ENCODE assay signal across 8 cellular contexts in genomic region chr5:150458819-150459557, GRCh38. TPM values are rescaled to one million over a fixed set of nuclear protein-coding genes. Genes with fewer than 3 reads are reported as not detected.
A peak's percentile ranks its signal among the peaks of the same experiment; 100 is the strongest.
DNase-seq lines count a peak whose midpoint lies in the region; ATAC-seq and TF ChIP-seq lines count a peak whose summit lies in the region.

No MANE protein-coding gene starts in this region.

- no peaks in the 10 kb centered on the region for H3K9me3 Mint-ChIP-seq in Caco-2 (ENCODE audit: unreplicated experiment)
- no peaks in the 10 kb centered on the region for H3K9me3 Mint-ChIP-seq in activated T-helper 2 cell treated with anti-CD3 and anti-CD28 coated beads, Interferon-gamma antibody, Interleukin-2, Interleukin-4, amounts not matched to agents 10 μg/mL and 5 μg/mL and 100 μg/mL, durations not matched to agents 14 hours and 24 hours and 36 hours

- no TSS peak for BruUV-seq in Caco-2 (replicated peaks; lab: Mats Ljungman, UMichigan)

- POLR2A ChIA-PET in Caco-2 (lab: Charles Lee) = interaction anchor here (0.5 to 0.6 kb wide), 2 partner anchors 27 to 33 kb away, joined by 6 to 12 read pairs; no protein-coding TSS in a partner anchor

- H3K4me3 ChIP-seq in Caco-2 (ENCODE audit: low read depth, low read length) (no peak overlapping the region), fibroblast of villous mesenchyme (ENCODE audit: low read depth, low read length) (peak overlapping the region; percentile 23), ovary (no peak overlapping the region), tibial nerve (peak overlapping the region in 1 of 4 donors; percentile 29)

- H3K36me3 ChIP-seq in Caco-2 (ENCODE audit: control insufficient read depth, insufficient read depth, low read length) = no peaks in the 10 kb centered on the region
- no peaks in the 10 kb centered on the region for H3K36me3 ChIP-seq in ovary
- H3K36me3 ChIP-seq in tibial nerve = no peaks in the 10 kb centered on the region

- H3K27me3 ChIP-seq in Caco-2 (replicated peaks; ENCODE audit: control insufficient read depth, insufficient read depth, low read length) (no peaks in the 10 kb centered on the region), ovary (no peaks in the 10 kb centered on the region), tibial nerve (no peaks in the 10 kb centered on the region)

- CTCF ChIA-PET in Caco-2 (lab: Charles Lee) = interaction anchor here (0.6 to 3.1 kb wide), 16 partner anchors 14 to 535 kb away, joined by 3 to 28 read pairs (median 4); partner anchors contain the start of gene NDST1

- peak overlapping the region; percentile 25 for H3K4me3 Mint-ChIP-seq in Caco-2 (ENCODE audit: unreplicated experiment)
- peak overlapping the region; percentile 19 for H3K4me3 Mint-ChIP-seq in activated T-helper 2 cell treated with anti-CD3 and anti-CD28 coated beads, Interferon-gamma antibody, Interleukin-2, Interleukin-4, amounts not matched to agents 10 μg/mL and 5 μg/mL and 100 μg/mL, durations not matched to agents 14 hours and 24 hours and 36 hours (ENCODE audit: low read depth)

- H3K27me3 Mint-ChIP-seq in Caco-2 (ENCODE audit: insufficient read depth, unreplicated experiment) = no peaks in the 10 kb centered on the region
- no peaks in the 10 kb centered on the region for H3K27me3 Mint-ChIP-seq in activated T-helper 2 cell treated with anti-CD3 and anti-CD28 coated beads, Interferon-gamma antibody, Interleukin-2, Interleukin-4, amounts not matched to agents 10 μg/mL and 5 μg/mL and 100 μg/mL, durations not matched to agents 14 hours and 24 hours and 36 hours (ENCODE audit: low read depth)

- TF ChIP-seq CTCF in Caco-2 (IDR thresholded peaks at IDR 0.05; ENCODE audit: insufficient read depth in 1 of 2, low read depth in 1 of 2, low read length in 1 of 2, severe bottlenecking in 1 of 2, unreplicated experiment in 1 of 2) = peak; percentile 86 to 91
- TF ChIP-seq CTCF in fibroblast of villous mesenchyme (IDR thresholded peaks at IDR 0.05; ENCODE audit: insufficient read depth, low read depth, low read length) = peak; percentile 75
- peak; percentile 76 to 94 (median 86) for TF ChIP-seq CTCF in ovary (IDR thresholded peaks at IDR 0.05)
- TF ChIP-seq CTCF in tibial nerve (IDR thresholded peaks at IDR 0.05) = peak; percentile 82 to 94 (median 89)

- TF ChIP-seq POLR2A in ovary (IDR thresholded peaks at IDR 0.05) (no peak), tibial nerve (IDR thresholded peaks at IDR 0.05) (no peak)

- TF ChIP-seq EP300 in ovary (IDR thresholded peaks at IDR 0.05) (no peak), tibial nerve (IDR thresholded peaks at IDR 0.05) (peak in 1 of 2 donors; percentile 21)

- DNase-seq in Caco-2 (peak; percentile 90 to 95), HT1080 (ENCODE audit: low read depth) (peak; percentile 69), RKO (ENCODE audit: low spot score) (peak; percentile 69), fibroblast of villous mesenchyme (ENCODE audit: low read depth) (peak; percentile 53), ovary (peak; percentile 73 to 92 (median 86)), tibial nerve (ENCODE audit: low spot score in 2 of 2) (peak; percentile 68 to 87)
- DNase-seq in activated T-helper 2 cell treated with anti-CD3 and anti-CD28 coated beads, Interferon-gamma antibody, Interleukin-2, Interleukin-4, amounts not matched to agents 10 μg/mL and 5 μg/mL and 100 μg/mL, durations not matched to agents 14 hours and 24 hours and 36 hours (ENCODE audit: low spot score) = peak; percentile 78

- no peak overlapping the region for H3K27ac ChIP-seq in ovary
- peak overlapping the region in 2 of 4 donors; percentile 59 to 61 for H3K27ac ChIP-seq in tibial nerve

- H3K9me3 ChIP-seq in Caco-2 (no peaks in the 10 kb centered on the region), ovary (no peaks in the 10 kb centered on the region), tibial nerve (no peaks in the 10 kb centered on the region)

- H3K36me3 Mint-ChIP-seq in Caco-2 (ENCODE audit: insufficient read depth, unreplicated experiment) = no peaks in the 10 kb centered on the region
- H3K36me3 Mint-ChIP-seq in activated T-helper 2 cell treated with anti-CD3 and anti-CD28 coated beads, Interferon-gamma antibody, Interleukin-2, Interleukin-4, amounts not matched to agents 10 μg/mL and 5 μg/mL and 100 μg/mL, durations not matched to agents 14 hours and 24 hours and 36 hours (ENCODE audit: low read depth) = no peaks in the 10 kb centered on the region

- WGBS in ovary, 3 donors = 17 to 21% (median 18%) methylated on average over 35 to 36 of the region's 36 CpGs
- WGBS in tibial nerve, 2 donors = 23 to 36% methylated on average over 23 to 30 of the region's 36 CpGs

- intact Hi-C loops in Caco-2 (cut with micrococcal nuclease; ENCODE audit: unreplicated experiment) (loop anchor here (1.0 to 10.0 kb wide), 9 partner anchors 15 to 388 kb away; partner anchors contain the start of genes DCTN4, IRGM, RBM22 and SYNPO), ovary (cut with DNase I) (loop anchor here in 3 of 4 donors (5.0 to 10.0 kb wide), 4 partner anchors 63 to 386 kb away; partner anchors contain the start of gene IRGM (in 2 of the 3))
- intact Hi-C loops in activated T-helper 2 cell treated with anti-CD3 and anti-CD28 coated beads, Interferon-gamma antibody, Interleukin-2, Interleukin-4, amounts not matched to agents 10 μg/mL and 5 μg/mL and 100 μg/mL, durations not matched to agents 14 hours and 24 hours and 36 hours (cut with micrococcal nuclease) = loop anchor here (1.0 to 10.0 kb wide), 7 partner anchors 64 to 1316 kb away; partner anchors contain the start of genes ANXA6, G3BP1 and IRGM

- H3K4me1 ChIP-seq in Caco-2 (peaks cover 10% of the 10 kb centered on the region), ovary (ENCODE audit: insufficient read depth) (peaks cover 6% of the 10 kb centered on the region), tibial nerve (peaks cover 0 to 15% (median 2%) of the 10 kb centered on the region in 4 donors)

- peak overlapping the region; percentile 19 for H3K27ac Mint-ChIP-seq in Caco-2 (ENCODE audit: unreplicated experiment)
- no peak overlapping the region for H3K27ac Mint-ChIP-seq in activated T-helper 2 cell treated with anti-CD3 and anti-CD28 coated beads, Interferon-gamma antibody, Interleukin-2, Interleukin-4, amounts not matched to agents 10 μg/mL and 5 μg/mL and 100 μg/mL, durations not matched to agents 14 hours and 24 hours and 36 hours

- ATAC-seq in GM19467 (IDR thresholded peaks at IDR 0.05; ENCODE audit: unreplicated experiment) = peak; percentile 66

- H3K4me1 Mint-ChIP-seq in Caco-2 (ENCODE audit: low read depth, unreplicated experiment) = peaks cover 15% of the 10 kb centered on the region
- peaks cover 16% of the 10 kb centered on the region for H3K4me1 Mint-ChIP-seq in activated T-helper 2 cell treated with anti-CD3 and anti-CD28 coated beads, Interferon-gamma antibody, Interleukin-2, Interleukin-4, amounts not matched to agents 10 μg/mL and 5 μg/mL and 100 μg/mL, durations not matched to agents 14 hours and 24 hours and 36 hours (ENCODE audit: low read depth)

RNA-seq across cellular contexts. Expression of gene RPS14, which starts 9.4 kb away (rescaled TPM):
- total RNA-seq in Caco-2 (2022) (2,300 and 2,382 TPM in 2 replicates), fibroblast of villous mesenchyme (1,744 and 3,299 TPM in 2 replicates), ovary (1,000 to 10,000 TPM; 2,727 to 9,295 (median 4,211) TPM), tibial nerve (1,000 to 10,000 TPM; 2,328 to 3,623 (median 2,710) TPM)
- total RNA-seq in HT1080 (2014; rRNA removed; shearing (Covaris generic)) = 1,800 and 2,863 TPM in 2 replicates
- 3,415 and 3,568 TPM in 2 replicates for polyA plus RNA-seq in HT1080 (2015; cell fraction: cytosol; rRNA removed)
- polyA plus RNA-seq in HT1080 (2015; cell fraction: nucleus; rRNA removed) = 814 and 883 TPM in 2 replicates
- 2,552 and 2,593 TPM in 2 replicates for total RNA-seq in activated T-helper 2 cell treated with anti-CD3 and anti-CD28 coated beads, Interferon-gamma antibody, Interleukin-2, Interleukin-4, amounts not matched to agents 10 μg/mL and 5 μg/mL and 100 μg/mL, durations not matched to agents 14 hours and 24 hours and 36 hours
- polyA plus RNA-seq in ovary = 1,000 to 10,000 TPM; 2,234 to 8,183 TPM

RNA-seq across cellular contexts. Expression of gene CD74, which starts 46.3 kb away (rescaled TPM):
- 49.6 and 59.3 TPM in 2 replicates for total RNA-seq in Caco-2 (2022)
- 0.17 and 1.2 TPM in 2 replicates for total RNA-seq in HT1080 (2014; rRNA removed; shearing (Covaris generic))
- polyA plus RNA-seq in HT1080 (2015; cell fraction: cytosol; rRNA removed) = 9.1 and 9.4 TPM in 2 replicates
- 8.3 and 12.6 TPM in 2 replicates for polyA plus RNA-seq in HT1080 (2015; cell fraction: nucleus; rRNA removed)
- 445 and 452 TPM in 2 replicates for total RNA-seq in activated T-helper 2 cell treated with anti-CD3 and anti-CD28 coated beads, Interferon-gamma antibody, Interleukin-2, Interleukin-4, amounts not matched to agents 10 μg/mL and 5 μg/mL and 100 μg/mL, durations not matched to agents 14 hours and 24 hours and 36 hours
- total RNA-seq in fibroblast of villous mesenchyme = 0.32 and 3.0 TPM in 2 replicates
- 100 to 1,000 TPM in 6 of 7 donors, 10 to 100 TPM in 1; 96.9 to 750 (median 384) TPM for total RNA-seq in ovary
- polyA plus RNA-seq in ovary = 1,000 to 10,000 TPM in 1 of 2 donors, 100 to 1,000 TPM in 1; 280 to 1,292 TPM
- 1,000 to 10,000 TPM in 1 of 4 donors, 100 to 1,000 TPM in 3; 309 to 1,049 (median 557) TPM for total RNA-seq in tibial nerve

RNA-seq across cellular contexts. Expression of gene NDST1, which starts 48.9 kb away (rescaled TPM):
- total RNA-seq in Caco-2 (2022) (106 and 110 TPM in 2 replicates), fibroblast of villous mesenchyme (87.2 and 89.5 TPM in 2 replicates), ovary (100 to 1,000 TPM in 3 of 7 donors, 10 to 100 TPM in 4; 31.0 to 139 (median 92.8) TPM), tibial nerve (100 to 1,000 TPM in 2 of 4 donors, 10 to 100 TPM in 2; 53.2 to 137 (median 104) TPM)
- total RNA-seq in HT1080 (2014; rRNA removed; shearing (Covaris generic)) = 47.6 and 58.6 TPM in 2 replicates
- 57.5 and 64.7 TPM in 2 replicates for polyA plus RNA-seq in HT1080 (2015; cell fraction: cytosol; rRNA removed)
- 74.6 and 77.4 TPM in 2 replicates for polyA plus RNA-seq in HT1080 (2015; cell fraction: nucleus; rRNA removed)
- 2.4 and 3.0 TPM in 2 replicates for total RNA-seq in activated T-helper 2 cell treated with anti-CD3 and anti-CD28 coated beads, Interferon-gamma antibody, Interleukin-2, Interleukin-4, amounts not matched to agents 10 μg/mL and 5 μg/mL and 100 μg/mL, durations not matched to agents 14 hours and 24 hours and 36 hours
- 10 to 100 TPM; 31.8 to 44.1 TPM for polyA plus RNA-seq in ovary

Comparison
In these comparisons a context has a peak if more than half of its experiments do, and no peak if none do; other contexts are left out.
1. RNA of gene CD74, which starts 46.3 kb away (total RNA-seq): 309 to 1,049 TPM in tibial nerve, 445 to 452 TPM in activated T-helper 2 cell treated with anti-CD3 and anti-CD28 coated beads, Interferon-gamma antibody, Interleukin-2, Interleukin-4, amounts not matched to agents 10 μg/mL and 5 μg/mL and 100 μg/mL, durations not matched to agents 14 hours and 24 hours and 36 hours, 96.9 to 750 TPM in ovary and 49.6 to 59.3 TPM in Caco-2; 0.32 to 3.0 TPM in fibroblast of villous mesenchyme and 0.17 to 1.2 TPM in HT1080; every median in the first group is over 10 times any median in the second.
2. Peak in every context shown above with its lines, with median percentiles within 50 percentile points of each other: DNase-seq and CTCF ChIP-seq.